Comparison of ENCODE assay signal across 1 cellular context in genomic region chr3:9248232-9249191, GRCh38.
TF ChIP-seq lines count a peak whose summit lies in the region.

No MANE protein-coding gene starts in this region.

TF ChIP-seq in GM23338, 12 proteins besides CTCF, POLR2A, EP300 and RAD21 (continued from another document):
- TF ChIP-seq, protein P1, sequence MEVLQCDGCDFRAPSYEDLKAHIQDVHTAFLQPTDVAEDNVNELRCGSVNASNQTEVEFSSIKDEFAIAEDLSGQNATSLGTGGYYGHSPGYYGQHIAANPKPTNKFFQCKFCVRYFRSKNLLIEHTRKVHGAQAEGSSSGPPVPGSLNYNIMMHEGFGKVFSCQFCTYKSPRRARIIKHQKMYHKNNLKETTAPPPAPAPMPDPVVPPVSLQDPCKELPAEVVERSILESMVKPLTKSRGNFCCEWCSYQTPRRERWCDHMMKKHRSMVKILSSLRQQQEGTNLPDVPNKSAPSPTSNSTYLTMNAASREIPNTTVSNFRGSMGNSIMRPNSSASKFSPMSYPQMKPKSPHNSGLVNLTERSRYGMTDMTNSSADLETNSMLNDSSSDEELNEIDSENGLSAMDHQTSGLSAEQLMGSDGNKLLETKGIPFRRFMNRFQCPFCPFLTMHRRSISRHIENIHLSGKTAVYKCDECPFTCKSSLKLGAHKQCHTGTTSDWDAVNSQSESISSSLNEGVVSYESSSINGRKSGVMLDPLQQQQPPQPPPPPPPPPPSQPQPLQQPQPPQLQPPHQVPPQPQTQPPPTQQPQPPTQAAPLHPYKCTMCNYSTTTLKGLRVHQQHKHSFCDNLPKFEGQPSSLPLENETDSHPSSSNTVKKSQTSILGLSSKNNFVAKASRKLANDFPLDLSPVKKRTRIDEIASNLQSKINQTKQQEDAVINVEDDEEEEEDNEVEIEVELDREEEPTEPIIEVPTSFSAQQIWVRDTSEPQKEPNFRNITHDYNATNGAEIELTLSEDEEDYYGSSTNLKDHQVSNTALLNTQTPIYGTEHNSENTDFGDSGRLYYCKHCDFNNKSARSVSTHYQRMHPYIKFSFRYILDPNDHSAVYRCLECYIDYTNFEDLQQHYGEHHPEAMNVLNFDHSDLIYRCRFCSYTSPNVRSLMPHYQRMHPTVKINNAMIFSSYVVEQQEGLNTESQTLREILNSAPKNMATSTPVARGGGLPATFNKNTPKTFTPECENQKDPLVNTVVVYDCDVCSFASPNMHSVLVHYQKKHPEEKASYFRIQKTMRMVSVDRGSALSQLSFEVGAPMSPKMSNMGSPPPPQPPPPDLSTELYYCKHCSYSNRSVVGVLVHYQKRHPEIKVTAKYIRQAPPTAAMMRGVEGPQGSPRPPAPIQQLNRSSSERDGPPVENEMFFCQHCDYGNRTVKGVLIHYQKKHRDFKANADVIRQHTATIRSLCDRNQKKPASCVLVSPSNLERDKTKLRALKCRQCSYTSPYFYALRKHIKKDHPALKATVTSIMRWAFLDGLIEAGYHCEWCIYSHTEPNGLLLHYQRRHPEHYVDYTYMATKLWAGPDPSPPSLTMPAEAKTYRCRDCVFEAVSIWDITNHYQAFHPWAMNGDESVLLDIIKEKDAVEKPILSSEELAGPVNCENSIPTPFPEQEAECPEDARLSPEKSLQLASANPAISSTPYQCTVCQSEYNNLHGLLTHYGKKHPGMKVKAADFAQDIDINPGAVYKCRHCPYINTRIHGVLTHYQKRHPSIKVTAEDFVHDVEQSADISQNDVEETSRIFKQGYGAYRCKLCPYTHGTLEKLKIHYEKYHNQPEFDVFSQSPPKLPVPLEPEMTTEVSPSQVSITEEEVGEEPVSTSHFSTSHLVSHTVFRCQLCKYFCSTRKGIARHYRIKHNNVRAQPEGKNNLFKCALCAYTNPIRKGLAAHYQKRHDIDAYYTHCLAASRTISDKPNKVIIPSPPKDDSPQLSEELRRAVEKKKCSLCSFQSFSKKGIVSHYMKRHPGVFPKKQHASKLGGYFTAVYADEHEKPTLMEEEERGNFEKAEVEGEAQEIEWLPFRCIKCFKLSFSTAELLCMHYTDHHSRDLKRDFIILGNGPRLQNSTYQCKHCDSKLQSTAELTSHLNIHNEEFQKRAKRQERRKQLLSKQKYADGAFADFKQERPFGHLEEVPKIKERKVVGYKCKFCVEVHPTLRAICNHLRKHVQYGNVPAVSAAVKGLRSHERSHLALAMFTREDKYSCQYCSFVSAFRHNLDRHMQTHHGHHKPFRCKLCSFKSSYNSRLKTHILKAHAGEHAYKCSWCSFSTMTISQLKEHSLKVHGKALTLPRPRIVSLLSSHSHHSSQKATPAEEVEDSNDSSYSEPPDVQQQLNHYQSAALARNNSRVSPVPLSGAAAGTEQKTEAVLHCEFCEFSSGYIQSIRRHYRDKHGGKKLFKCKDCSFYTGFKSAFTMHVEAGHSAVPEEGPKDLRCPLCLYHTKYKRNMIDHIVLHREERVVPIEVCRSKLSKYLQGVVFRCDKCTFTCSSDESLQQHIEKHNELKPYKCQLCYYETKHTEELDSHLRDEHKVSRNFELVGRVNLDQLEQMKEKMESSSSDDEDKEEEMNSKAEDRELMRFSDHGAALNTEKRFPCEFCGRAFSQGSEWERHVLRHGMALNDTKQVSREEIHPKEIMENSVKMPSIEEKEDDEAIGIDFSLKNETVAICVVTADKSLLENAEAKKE (CRISPR knock-in tag; IDR thresholded peaks at IDR 0.05): no peak
- no peak for TF ChIP-seq ZNF114 (CRISPR knock-in tag; IDR thresholded peaks at IDR 0.05)
